In the genomic region with DNA sequence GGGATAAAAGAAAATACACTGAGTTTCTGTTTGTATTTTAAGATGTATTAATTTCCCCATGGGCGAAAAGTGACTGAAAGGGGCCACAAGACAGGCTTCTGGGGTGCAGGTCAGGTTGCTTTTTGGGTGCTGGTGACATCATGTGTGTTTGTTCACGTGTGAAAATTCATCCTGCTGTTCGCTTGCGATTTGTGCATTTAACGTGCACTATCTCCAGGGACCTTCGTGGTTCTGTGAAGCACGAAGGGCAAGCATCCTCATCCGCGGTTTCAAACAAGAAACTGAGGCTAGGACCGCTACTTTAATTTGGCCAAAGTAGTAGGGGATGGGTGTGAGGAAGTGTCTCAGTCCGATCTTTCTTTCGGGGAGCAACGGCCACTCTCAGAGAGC, we compare ENCODE assay signal across 8 cellular contexts. TPM values are rescaled to one million over a fixed set of nuclear protein-coding genes. Genes with fewer than 3 reads are reported as not detected.
DNase-seq lines count a peak whose midpoint lies in the region; ATAC-seq and TF ChIP-seq lines count a peak whose summit lies in the region.

No MANE protein-coding gene starts in this region.

- H3K4me3 ChIP-seq in right lobe of liver = peak overlapping the region; percentile 33 to 68 (median 54)
- H3K4me3 ChIP-seq in upper lobe of left lung = peak overlapping the region; percentile 49 to 90 (median 76)

- H3K9me3 Mint-ChIP-seq in activated naive CD4-positive, alpha-beta T cell treated with anti-CD3 and anti-CD28 coated beads, Interleukin-2, amount 10 ng/mL, durations not matched to agents 7 days and 5 days = no peaks in the 10 kb centered on the region
- H3K9me3 Mint-ChIP-seq in activated naive CD8-positive, alpha-beta T cell treated with anti-CD3 and anti-CD28 coated beads for 36 hours = no peaks in the 10 kb centered on the region

- peak overlapping the region in 2 of 3 donors; percentile 51 to 69 for H3K27ac ChIP-seq in right lobe of liver
- H3K27ac ChIP-seq in upper lobe of left lung = peak overlapping the region; percentile 59 to 89 (median 82)

- peaks cover 42% of the 10 kb centered on the region for H3K27me3 Mint-ChIP-seq in activated naive CD4-positive, alpha-beta T cell treated with anti-CD3 and anti-CD28 coated beads, Interleukin-2, amount 10 ng/mL, durations not matched to agents 7 days and 5 days
- peaks cover 23% of the 10 kb centered on the region for H3K27me3 Mint-ChIP-seq in activated naive CD8-positive, alpha-beta T cell treated with anti-CD3 and anti-CD28 coated beads for 36 hours

- no peaks in the 10 kb centered on the region for H3K36me3 Mint-ChIP-seq in activated naive CD4-positive, alpha-beta T cell treated with anti-CD3 and anti-CD28 coated beads, Interleukin-2, amount 10 ng/mL, durations not matched to agents 7 days and 5 days
- H3K36me3 Mint-ChIP-seq in activated naive CD8-positive, alpha-beta T cell treated with anti-CD3 and anti-CD28 coated beads for 36 hours = no peaks in the 10 kb centered on the region

- DNase-seq in activated naive CD4-positive, alpha-beta T cell treated with anti-CD3 and anti-CD28 coated beads, Interleukin-2, amount 10 ng/mL, durations not matched to agents 7 days and 5 days = peak; percentile 38
- no peak for DNase-seq in activated naive CD4-positive, alpha-beta T cell treated with Interleukin-2 at 50 U/mL for 16 hours
- no peak for DNase-seq in activated naive CD8-positive, alpha-beta T cell treated with anti-CD3 and anti-CD28 coated beads for 36 hours
- DNase-seq in right lobe of liver (no peak), upper lobe of left lung (no peak), posterior vena cava (ENCODE audit: low spot score) (no peak), NCI-H1930 (lab: John Stamatoyannopoulos, UW) (no peak), NCI-H446 treated with DMSO at 0.1 percent for 48 hours (lab: John Stamatoyannopoulos, UW) (no peak)

- peak overlapping the region; percentile 81 for H3K4me3 Mint-ChIP-seq in activated naive CD4-positive, alpha-beta T cell treated with anti-CD3 and anti-CD28 coated beads, Interleukin-2, amount 10 ng/mL, durations not matched to agents 7 days and 5 days
- H3K4me3 Mint-ChIP-seq in activated naive CD8-positive, alpha-beta T cell treated with anti-CD3 and anti-CD28 coated beads for 36 hours = peak overlapping the region; percentile 79

- CTCF ChIA-PET in activated naive CD4-positive, alpha-beta T cell treated with anti-CD3 and anti-CD28 coated beads, Interleukin-2, amount 10 ng/mL, durations not matched to agents 7 days and 5 days (lab: Charles Lee) = interaction anchor here (1.6 kb wide), 1 partner anchor 82 kb away, joined by 5 read pairs; no protein-coding TSS in a partner anchor

- H3K27me3 ChIP-seq in right lobe of liver (no peaks in the 10 kb centered on the region), upper lobe of left lung (peaks cover 0 to 11% (median 0%) of the 10 kb centered on the region in 4 donors)

- H3K27ac Mint-ChIP-seq in activated naive CD4-positive, alpha-beta T cell treated with anti-CD3 and anti-CD28 coated beads, Interleukin-2, amount 10 ng/mL, durations not matched to agents 7 days and 5 days = peak overlapping the region; percentile 81
- peak overlapping the region; percentile 34 for H3K27ac Mint-ChIP-seq in activated naive CD8-positive, alpha-beta T cell treated with anti-CD3 and anti-CD28 coated beads for 36 hours

- H3K4me1 ChIP-seq in right lobe of liver (peaks cover 0 to 10% (median 0%) of the 10 kb centered on the region in 4 donors), upper lobe of left lung (peaks cover 18 to 45% (median 24%) of the 10 kb centered on the region in 4 donors)

- TF ChIP-seq CTCF in right lobe of liver (IDR thresholded peaks at IDR 0.05) (no peak), upper lobe of left lung (IDR thresholded peaks at IDR 0.05) (no peak)

- ATAC-seq in right lobe of liver (no peak), upper lobe of left lung (ENCODE audit: low FRiP score in 2 of 2) (no peak)

- 11% methylated on average over 10 of the region's 13 CpGs for WGBS in right lobe of liver (ENCODE audit: insufficient coverage, low coverage, low lambda C conversion rate, missing lambda C conversion rate)
- 7 to 9% methylated on average over 6 to 13 of the region's 13 CpGs for WGBS in upper lobe of left lung, 2 donors

- no peaks in the 10 kb centered on the region for H3K36me3 ChIP-seq in right lobe of liver
- peaks cover 0 to 16% (median 4%) of the 10 kb centered on the region in 4 donors for H3K36me3 ChIP-seq in upper lobe of left lung

- H3K9me3 ChIP-seq in right lobe of liver (no peaks in the 10 kb centered on the region), upper lobe of left lung (no peaks in the 10 kb centered on the region)

- TF ChIP-seq POLR2A in right lobe of liver (IDR thresholded peaks at IDR 0.05) = no peak
- TF ChIP-seq POLR2A in upper lobe of left lung (IDR thresholded peaks at IDR 0.05) = no peak

- intact Hi-C loops in right lobe of liver (cut with DNase I) (loop anchor here (10.0 kb wide), 2 partner anchors 64 to 74 kb away; no protein-coding TSS in a partner anchor), posterior vena cava (cut with DNase I) (no loop called here)

- no peak for TF ChIP-seq EP300 in upper lobe of left lung (IDR thresholded peaks at IDR 0.05)

- H3K4me1 Mint-ChIP-seq in activated naive CD4-positive, alpha-beta T cell treated with anti-CD3 and anti-CD28 coated beads, Interleukin-2, amount 10 ng/mL, durations not matched to agents 7 days and 5 days = peaks cover 25% of the 10 kb centered on the region
- H3K4me1 Mint-ChIP-seq in activated naive CD8-positive, alpha-beta T cell treated with anti-CD3 and anti-CD28 coated beads for 36 hours = peaks cover 16% of the 10 kb centered on the region

RNA-seq across cellular contexts. Expression of a gene that starts 1.6 kb away (rescaled TPM):
- total RNA-seq in activated naive CD8-positive, alpha-beta T cell treated with anti-CD3 and anti-CD28 coated beads for 36 hours = under 1 TPM; 0.04 to 0.10 TPM
- total RNA-seq in right lobe of liver (10 to 100 TPM; 10.5 to 17.2 (median 12.3) TPM), upper lobe of left lung (100 to 1,000 TPM in 3 of 6 donors, 10 to 100 TPM in 3; 76.6 to 377 (median 102) TPM), posterior vena cava (10 to 100 TPM; 17.4 to 18.4 TPM)

Comparison
In these comparisons a context has a peak if more than half of its experiments do, and no peak if none do; other contexts are left out.
1. RNA of a gene that starts 1.6 kb away (total RNA-seq): 76.6 to 377 TPM in upper lobe of left lung, 17.4 to 18.4 TPM in posterior vena cava and 10.5 to 17.2 TPM in right lobe of liver; 0.04 to 0.10 TPM in activated naive CD8-positive, alpha-beta T cell treated with anti-CD3 and anti-CD28 coated beads for 36 hours; every median in the first group is over 10 times any median in the second.
2. intact Hi-C loops: an anchor here in right lobe of liver (10.0 kb wide); none called in posterior vena cava.